In genomic region chr13:111980146-111980929, GRCh38 we compare ENCODE assay signal across 21 cellular contexts.
DNase-seq lines count a peak whose midpoint lies in the region; ATAC-seq, FAIRE-seq and TF ChIP-seq lines count a peak whose summit lies in the region.
"Had no signal": no experiment of that assay in that cellular context is flagged by ENCODE, and none has a peak within 500 bp of the region (broad histone marks: within the 10 kb centered on the region; RNA-seq: fewer than 3 reads in every experiment).

No MANE protein-coding gene starts in this region.

- no peak for ATAC-seq in right cardiac atrium
- no peak for ATAC-seq in HG02885 (IDR thresholded peaks at IDR 0.05; ENCODE audit: poor library complexity, unreplicated experiment)
- no peak for ATAC-seq in HG03460 (IDR thresholded peaks at IDR 0.05; ENCODE audit: unreplicated experiment)
- ATAC-seq: CD8-positive, alpha-beta T cell had no signal

- H3K36me3 Mint-ChIP-seq in type B pancreatic cell: no peaks in the 10 kb centered on the region
- H3K36me3 Mint-ChIP-seq: CD4-positive, CD25-positive, alpha-beta regulatory T cell; CD8-positive, alpha-beta T cell had no signal

- no peaks in the 10 kb centered on the region for H3K9me3 Mint-ChIP-seq in type B pancreatic cell

- H3K9ac ChIP-seq in kidney (ENCODE audit: low read length in 2 of 2): no peak overlapping the region
- H3K9ac ChIP-seq: BLaER1 had no signal

- H3K27me3 Mint-ChIP-seq in type B pancreatic cell: peaks cover 45% of the 10 kb centered on the region
- H3K27me3 Mint-ChIP-seq: B cell had no signal

- H3K27ac ChIP-seq in right cardiac atrium (ENCODE audit: low read length): no peak overlapping the region
- H3K27ac ChIP-seq in kidney (ENCODE audit: low read depth in 2 of 2, low read length in 2 of 2): no peak overlapping the region
- H3K27ac ChIP-seq: 22Rv1, BLaER1, C4-2B had no signal

- H3K4me1 Mint-ChIP-seq in type B pancreatic cell (ENCODE audit: unreplicated experiment): no peaks in the 10 kb centered on the region
- H3K4me1 Mint-ChIP-seq: B cell; CD4-positive, CD25-positive, alpha-beta regulatory T cell had no signal

- H3K27me3 ChIP-seq in right cardiac atrium (ENCODE audit: control insufficient read depth, insufficient read depth): no peaks in the 10 kb centered on the region
- H3K27me3 ChIP-seq: BLaER1 had no signal

- no peaks in the 10 kb centered on the region for H3K36me3 ChIP-seq in kidney (ENCODE audit: control insufficient read depth in 1 of 2, insufficient read depth in 2 of 2, low read length in 2 of 2)
- H3K36me3 ChIP-seq: BLaER1 had no signal

- H3K4me1 ChIP-seq in right cardiac atrium (ENCODE audit: control insufficient read depth, insufficient read depth, low read length): no peaks in the 10 kb centered on the region
- H3K4me1 ChIP-seq in kidney (ENCODE audit: control insufficient read depth in 1 of 2, insufficient read depth in 1 of 2, low read depth in 1 of 2, low read length in 2 of 2): no peaks in the 10 kb centered on the region
- H3K4me1 ChIP-seq: BLaER1, Caco-2 had no signal

- 84% methylated on average over 15 of the region's 15 CpGs for WGBS in right cardiac atrium

- intact Hi-C loops in cardiac septum (cut with DNase I) (no loop called here), right cardiac atrium (cut with DNase I) (no loop called here), kidney (cut with DNase I) (no loop called here)

- H3K4me3 Mint-ChIP-seq in type B pancreatic cell: no peak overlapping the region
- H3K4me3 Mint-ChIP-seq: B cell; CD4-positive, CD25-positive, alpha-beta regulatory T cell; CD8-positive, alpha-beta T cell had no signal

- no peak for FAIRE-seq in kidney (lab: Jason Lieb, UNC)
- FAIRE-seq: A204.1, G401.6, GM12892 had no signal

- DNase-seq in cardiac septum (ENCODE audit: low spot score) (peak; percentile 49), right cardiac atrium (no peak), kidney (peak; percentile 48), type B pancreatic cell (ENCODE audit: extremely low spot score, unreplicated experiment) (peak; percentile 49)
- DNase-seq: Caco-2; CD4-positive, CD25-positive, alpha-beta regulatory T cell; CD8-positive, alpha-beta T cell; DMS153; DND-41; GOT3; H7; HCEC 1CT had no signal

- TF ChIP-seq CTCF in kidney (IDR thresholded peaks at IDR 0.05; ENCODE audit: borderline replicate concordance, extremely low read depth, insufficient read depth): no peak
- no peak for TF ChIP-seq CTCF in type B pancreatic cell (conservative IDR thresholded peaks at IDR 0.05)

- H3K9me3 ChIP-seq in right cardiac atrium (ENCODE audit: control insufficient read depth, low read length): no peaks in the 10 kb centered on the region
- peaks cover 0 to under 1% of the 10 kb centered on the region in 2 donors for H3K9me3 ChIP-seq in kidney (ENCODE audit: control insufficient read depth in 1 of 2, low read length in 2 of 2)
- H3K9me3 ChIP-seq: BLaER1 had no signal

- H3K27ac Mint-ChIP-seq in type B pancreatic cell: no peak overlapping the region
- H3K27ac Mint-ChIP-seq: B cell; CD4-positive, CD25-positive, alpha-beta regulatory T cell; CD8-positive, alpha-beta T cell had no signal

- H3K4me3 ChIP-seq in right cardiac atrium (ENCODE audit: low read length): no peak overlapping the region
- H3K4me3 ChIP-seq in kidney (ENCODE audit: low read length in 2 of 2): no peak overlapping the region
- H3K4me3 ChIP-seq: BLaER1 had no signal

Comparison
In these comparisons a context has a peak if more than half of its experiments do, and no peak if none do; other contexts are left out.
1. DNase-seq: peak in cardiac septum (single experiment), kidney (single experiment) and type B pancreatic cell (single experiment); none in right cardiac atrium (0 of 3).